Comparison of ENCODE assay signal across 10 cellular contexts in the genomic region with DNA sequence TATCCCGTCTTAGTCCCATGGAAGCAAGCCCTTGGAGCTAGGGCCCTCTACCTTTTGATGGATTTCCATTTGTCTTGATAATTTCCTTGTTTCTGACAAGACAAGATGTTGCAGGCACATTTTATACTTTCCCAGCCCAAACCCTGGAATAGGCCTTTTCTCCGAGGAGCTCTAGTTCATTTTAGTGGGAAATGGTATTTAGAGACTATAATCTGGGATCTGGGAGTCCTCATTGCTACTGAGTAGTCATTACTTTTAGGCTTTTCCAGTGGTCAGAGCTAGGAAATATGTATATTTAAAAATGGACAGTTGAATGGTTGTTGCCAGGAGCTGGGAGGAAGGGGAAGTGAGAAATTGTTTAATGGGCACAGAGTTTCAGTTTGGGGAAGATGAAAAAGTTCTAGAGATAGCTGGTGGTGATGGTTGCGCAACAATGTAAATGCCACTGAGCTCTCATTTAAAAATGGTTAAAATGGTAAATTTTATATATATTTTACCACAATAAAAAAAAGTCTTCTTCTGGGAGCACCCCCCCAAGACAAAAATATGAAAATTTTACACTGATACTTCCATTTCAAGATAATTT. TPM values are rescaled to one million over a fixed set of nuclear protein-coding genes. Genes with fewer than 3 reads are reported as not detected.
A peak's percentile ranks its signal among the peaks of the same experiment; 100 is the strongest.
DNase-seq lines count a peak whose midpoint lies in the region; ATAC-seq lines count a peak whose summit lies in the region.
"Had no signal": no experiment of that assay in that cellular context is flagged by ENCODE, and none has a peak within 500 bp of the region (broad histone marks: within the 10 kb centered on the region; RNA-seq: fewer than 3 reads in every experiment).

No MANE protein-coding gene starts in this region.

- H3K4me3 Mint-ChIP-seq in activated CD4-positive, alpha-beta memory T cell treated with anti-CD3 and anti-CD28 coated beads for 36 hours, result no peak overlapping the region
- no peak overlapping the region for H3K4me3 Mint-ChIP-seq in activated CD4-positive, alpha-beta memory T cell treated with anti-CD3 and anti-CD28 coated beads, Interleukin-2, amount 10 ng/mL, durations not matched to agents 7 days and 5 days
- H3K4me3 Mint-ChIP-seq in effector memory CD8-positive, alpha-beta T cell, result no peak overlapping the region
- H3K4me3 Mint-ChIP-seq: activated naive CD8-positive, alpha-beta T cell treated with anti-CD3 and anti-CD28 coated beads, Interleukin-2, amount 50 U/mL, for 24 hours had no signal

- CTCF ChIA-PET in activated CD4-positive, alpha-beta memory T cell treated with anti-CD3 and anti-CD28 coated beads for 36 hours (lab: Charles Lee), result interaction anchor here (0.6 to 2.4 kb wide), 13 partner anchors 9 to 255 kb away, joined by 3 to 27 read pairs (median 3); a partner anchor contains a TSS
- CTCF ChIA-PET in activated CD4-positive, alpha-beta memory T cell treated with anti-CD3 and anti-CD28 coated beads, Interleukin-2, amount 10 ng/mL, durations not matched to agents 7 days and 5 days (lab: Charles Lee), result interaction anchor here (0.9 to 2.1 kb wide), 10 partner anchors 9 to 189 kb away, joined by 3 to 13 read pairs (median 4); a partner anchor contains a TSS

- H3K36me3 Mint-ChIP-seq in activated CD4-positive, alpha-beta memory T cell treated with anti-CD3 and anti-CD28 coated beads for 36 hours, result peaks cover 61% of the 10 kb centered on the region
- H3K36me3 Mint-ChIP-seq in activated CD4-positive, alpha-beta memory T cell treated with anti-CD3 and anti-CD28 coated beads, Interleukin-2, amount 10 ng/mL, durations not matched to agents 7 days and 5 days (ENCODE audit: low read depth), result peaks cover 74% of the 10 kb centered on the region
- H3K36me3 Mint-ChIP-seq in effector memory CD8-positive, alpha-beta T cell (ENCODE audit: insufficient read depth), result peaks cover 46% of the 10 kb centered on the region

- H3K27me3 Mint-ChIP-seq in activated CD4-positive, alpha-beta memory T cell treated with anti-CD3 and anti-CD28 coated beads for 36 hours, result no peaks in the 10 kb centered on the region
- no peaks in the 10 kb centered on the region for H3K27me3 Mint-ChIP-seq in activated CD4-positive, alpha-beta memory T cell treated with anti-CD3 and anti-CD28 coated beads, Interleukin-2, amount 10 ng/mL, durations not matched to agents 7 days and 5 days
- no peaks in the 10 kb centered on the region for H3K27me3 Mint-ChIP-seq in effector memory CD8-positive, alpha-beta T cell
- H3K27me3 Mint-ChIP-seq: activated naive CD8-positive, alpha-beta T cell treated with anti-CD3 and anti-CD28 coated beads, Interleukin-2, amount 50 U/mL, for 24 hours had no signal

- peaks cover 6% of the 10 kb centered on the region for H3K4me1 Mint-ChIP-seq in activated CD4-positive, alpha-beta memory T cell treated with anti-CD3 and anti-CD28 coated beads for 36 hours (ENCODE audit: low read depth)
- H3K4me1 Mint-ChIP-seq in activated CD4-positive, alpha-beta memory T cell treated with anti-CD3 and anti-CD28 coated beads, Interleukin-2, amount 10 ng/mL, durations not matched to agents 7 days and 5 days, result peaks cover 6% of the 10 kb centered on the region
- H3K4me1 Mint-ChIP-seq in effector memory CD8-positive, alpha-beta T cell (ENCODE audit: low read depth in 2 of 2), result peaks cover 1 to 7% of the 10 kb centered on the region in 2 donors

- intact Hi-C loops in activated CD4-positive, alpha-beta memory T cell treated with anti-CD3 and anti-CD28 coated beads for 36 hours (cut with micrococcal nuclease), result loop anchor here (1.0 kb wide), 1 partner anchor 188 kb away; no protein-coding TSS in a partner anchor

- H3K9me3 Mint-ChIP-seq in activated CD4-positive, alpha-beta memory T cell treated with anti-CD3 and anti-CD28 coated beads for 36 hours, result no peaks in the 10 kb centered on the region
- H3K9me3 Mint-ChIP-seq in activated CD4-positive, alpha-beta memory T cell treated with anti-CD3 and anti-CD28 coated beads, Interleukin-2, amount 10 ng/mL, durations not matched to agents 7 days and 5 days, result no peaks in the 10 kb centered on the region
- no peaks in the 10 kb centered on the region for H3K9me3 Mint-ChIP-seq in effector memory CD8-positive, alpha-beta T cell
- H3K9me3 Mint-ChIP-seq: activated naive CD8-positive, alpha-beta T cell treated with anti-CD3 and anti-CD28 coated beads, Interleukin-2, amount 50 U/mL, for 24 hours had no signal

- ATAC-seq in HG02943 (IDR thresholded peaks at IDR 0.05; ENCODE audit: low read depth, unreplicated experiment), result peak; percentile 76
- no peak for ATAC-seq in effector memory CD8-positive, alpha-beta T cell (replicated peaks)
- ATAC-seq in activated CD4-positive, CD25-positive, alpha-beta regulatory T cell treated with anti-CD3 and anti-CD28 coated beads, Interleukin-2, amount 50 U/mL, for 24 hours, result no peak
- ATAC-seq: activated naive CD8-positive, alpha-beta T cell treated with anti-CD3 and anti-CD28 coated beads, Interleukin-2, amount 50 U/mL, for 24 hours had no signal

- DNase-seq in activated CD4-positive, alpha-beta memory T cell treated with anti-CD3 and anti-CD28 coated beads for 36 hours, result no peak
- no peak for DNase-seq in activated CD4-positive, alpha-beta memory T cell treated with anti-CD3 and anti-CD28 coated beads, Interleukin-2, amount 10 ng/mL, durations not matched to agents 7 days and 5 days
- DNase-seq in OCI-M1 (lab: John Stamatoyannopoulos, UW), result peak; percentile 76
- peak; percentile 53 for DNase-seq in pons (ENCODE audit: low spot score)
- no peak for DNase-seq in stimulated activated CD8-positive, alpha-beta memory T cell treated with anti-CD3 and anti-CD28 coated beads, Interleukin-4, amount 100 ng/mL, for 48 hours
- DNase-seq in effector memory CD8-positive, alpha-beta T cell, result no peak
- DNase-seq: activated naive CD8-positive, alpha-beta T cell treated with anti-CD3 and anti-CD28 coated beads, Interleukin-2, amount 50 U/mL, for 24 hours; occipital lobe had no signal

- peak overlapping the region; percentile 31 for H3K27ac Mint-ChIP-seq in activated CD4-positive, alpha-beta memory T cell treated with anti-CD3 and anti-CD28 coated beads for 36 hours
- no peak overlapping the region for H3K27ac Mint-ChIP-seq in activated CD4-positive, alpha-beta memory T cell treated with anti-CD3 and anti-CD28 coated beads, Interleukin-2, amount 10 ng/mL, durations not matched to agents 7 days and 5 days
- peak overlapping the region in 1 of 2 donors; percentile 2 for H3K27ac Mint-ChIP-seq in effector memory CD8-positive, alpha-beta T cell
- H3K27ac Mint-ChIP-seq: activated naive CD8-positive, alpha-beta T cell treated with anti-CD3 and anti-CD28 coated beads, Interleukin-2, amount 50 U/mL, for 24 hours had no signal

- POLR2A ChIA-PET in activated CD4-positive, alpha-beta memory T cell treated with anti-CD3 and anti-CD28 coated beads for 36 hours (lab: Charles Lee), result interaction anchor here (1.0 kb wide), 1 partner anchor 31 kb away, joined by 4 read pairs; a partner anchor contains a TSS
- POLR2A ChIA-PET in activated CD4-positive, alpha-beta memory T cell treated with anti-CD3 and anti-CD28 coated beads, Interleukin-2, amount 10 ng/mL, durations not matched to agents 7 days and 5 days (lab: Charles Lee), result interaction anchor here (1.0 to 1.6 kb wide), 3 partner anchors 12 to 222 kb away, joined by 3 to 6 read pairs (median 3); a partner anchor contains a TSS

RNA-seq across cellular contexts. Expression of a gene that starts 31.6 kb away (rescaled TPM):
- total RNA-seq in activated CD4-positive, alpha-beta memory T cell treated with anti-CD3 and anti-CD28 coated beads for 36 hours, result 100 to 1,000 TPM in 1 of 2 experiments, 10 to 100 TPM in 1; 85.8 to 102 TPM
- 10 to 100 TPM; 50.9 to 57.5 TPM for total RNA-seq in activated CD4-positive, alpha-beta memory T cell treated with anti-CD3 and anti-CD28 coated beads, Interleukin-2, amount 10 ng/mL, durations not matched to agents 7 days and 5 days

RNA-seq across cellular contexts. Expression of a gene that starts 32.0 kb away (rescaled TPM):
- total RNA-seq in activated CD4-positive, alpha-beta memory T cell treated with anti-CD3 and anti-CD28 coated beads for 36 hours, result 10 to 100 TPM; 11.7 to 16.7 TPM
- total RNA-seq in activated CD4-positive, alpha-beta memory T cell treated with anti-CD3 and anti-CD28 coated beads, Interleukin-2, amount 10 ng/mL, durations not matched to agents 7 days and 5 days, result 10 to 100 TPM; 21.6 to 28.1 TPM

Comparison
In these comparisons a context has a peak if more than half of its experiments do, and no peak if none do; other contexts are left out.
1. DNase-seq: peak in OCI-M1 (single experiment) and pons (single experiment); none in activated CD4-positive, alpha-beta memory T cell treated with anti-CD3 and anti-CD28 coated beads for 36 hours (single experiment), activated CD4-positive, alpha-beta memory T cell treated with anti-CD3 and anti-CD28 coated beads, Interleukin-2, amount 10 ng/mL, durations not matched to agents 7 days and 5 days (single experiment), stimulated activated CD8-positive, alpha-beta memory T cell treated with anti-CD3 and anti-CD28 coated beads, Interleukin-4, amount 100 ng/mL, for 48 hours (single experiment) and effector memory CD8-positive, alpha-beta T cell (0 of 3).